ENCODE assay signal across 17 cellular contexts in genomic region chr6:3617681-3618299, GRCh38.
DNase-seq lines count a peak whose midpoint lies in the region; ATAC-seq and TF ChIP-seq lines count a peak whose summit lies in the region.
"Had no signal": no experiment of that assay in that cellular context is flagged by ENCODE, and none has a peak within 500 bp of the region (broad histone marks: within the 10 kb centered on the region; RNA-seq: fewer than 3 reads in every experiment).

No MANE protein-coding gene starts in this region.

- no peaks in the 10 kb centered on the region for H3K9me3 ChIP-seq in cardiac muscle cell (ENCODE audit: low read depth)
- no peaks in the 10 kb centered on the region for H3K9me3 ChIP-seq in right cardiac atrium (ENCODE audit: control insufficient read depth, low read length)
- H3K9me3 ChIP-seq in endodermal cell (ENCODE audit: control insufficient read depth, low read length) = no peaks in the 10 kb centered on the region
- no peaks in the 10 kb centered on the region for H3K9me3 ChIP-seq in tibial nerve
- H3K9me3 ChIP-seq: BLaER1 had no signal

- H3K36me3 Mint-ChIP-seq in endodermal cell (ENCODE audit: low read depth) = no peaks in the 10 kb centered on the region
- no peaks in the 10 kb centered on the region for H3K36me3 Mint-ChIP-seq in osteocyte (ENCODE audit: unreplicated experiment)
- H3K36me3 Mint-ChIP-seq: CD8-positive, alpha-beta T cell had no signal

- no peak for TF ChIP-seq POLR2A in tibial nerve (IDR thresholded peaks at IDR 0.05)

- WGBS in right cardiac atrium = 83% methylated on average over 29 of the region's 29 CpGs
- WGBS in endodermal cell (ENCODE audit: insufficient coverage in 1 of 2, insufficient read length in 1 of 2), 2 experiments = 92 to 98% methylated on average over 20 to 29 of the region's 29 CpGs
- 78 to 85% methylated on average over 29 of the region's 29 CpGs for WGBS in tibial nerve, 2 donors

- H3K9me3 Mint-ChIP-seq in endodermal cell = no peaks in the 10 kb centered on the region
- no peaks in the 10 kb centered on the region for H3K9me3 Mint-ChIP-seq in osteocyte (ENCODE audit: unreplicated experiment)
- H3K9me3 Mint-ChIP-seq: CD8-positive, alpha-beta T cell had no signal

- peak overlapping the region; percentile 23 for H3K27ac ChIP-seq in cardiac muscle cell
- no peak overlapping the region for H3K27ac ChIP-seq in right cardiac atrium (ENCODE audit: low read length)
- H3K27ac ChIP-seq in endodermal cell (ENCODE audit: low read depth, low read length) = no peak overlapping the region
- no peak overlapping the region for H3K27ac ChIP-seq in tibial nerve
- H3K27ac ChIP-seq: BLaER1, KMS-11 had no signal

- peaks cover 9% of the 10 kb centered on the region for H3K4me1 ChIP-seq in cardiac muscle cell (ENCODE audit: low read depth)
- H3K4me1 ChIP-seq in right cardiac atrium (ENCODE audit: control insufficient read depth, insufficient read depth, low read length) = no peaks in the 10 kb centered on the region
- no peaks in the 10 kb centered on the region for H3K4me1 ChIP-seq in endodermal cell (ENCODE audit: control insufficient read depth, insufficient read depth, low read length)
- H3K4me1 ChIP-seq in tibial nerve = no peaks in the 10 kb centered on the region

- TF ChIP-seq CTCF in cardiac muscle cell (IDR thresholded peaks at IDR 0.05; ENCODE audit: low read depth, low read length) (no peak), endodermal cell (conservative IDR thresholded peaks at IDR 0.05) (no peak), osteocyte (IDR thresholded peaks at IDR 0.05) (no peak), tibial nerve (IDR thresholded peaks at IDR 0.05) (no peak)

- no peak overlapping the region for H3K27ac Mint-ChIP-seq in endodermal cell
- H3K27ac Mint-ChIP-seq in osteocyte (ENCODE audit: unreplicated experiment) = no peak overlapping the region
- H3K27ac Mint-ChIP-seq: CD8-positive, alpha-beta T cell had no signal

- TF ChIP-seq EP300 in tibial nerve (IDR thresholded peaks at IDR 0.05) = no peak

- peaks cover 7% of the 10 kb centered on the region for H3K27me3 Mint-ChIP-seq in endodermal cell (ENCODE audit: insufficient read depth)
- no peaks in the 10 kb centered on the region for H3K27me3 Mint-ChIP-seq in osteocyte (ENCODE audit: unreplicated experiment)

- ATAC-seq in right cardiac atrium = no peak
- ATAC-seq: CD8-positive, alpha-beta T cell; Panc1 had no signal

- peak in 1 of 2 donors; percentile 42 for DNase-seq in cardiac muscle cell (ENCODE audit: low read depth in 1 of 2, low spot score in 1 of 2)
- DNase-seq in right cardiac atrium = no peak
- DNase-seq in endodermal cell = peak; percentile 47
- peak; percentile 80 for DNase-seq in osteocyte (ENCODE audit: extremely low spot score, unreplicated experiment)
- DNase-seq in tibial nerve (ENCODE audit: low spot score in 2 of 2) = no peak
- no peak for DNase-seq in central memory CD4-positive, alpha-beta T cell
- DNase-seq in SIG-M5 (lab: John Stamatoyannopoulos, UW) = no peak
- DNase-seq: DMS79, NCI-H1048, NCI-H1436 treated with DMSO at 0.1 percent for 48 hours, NCI-H2081, NCI-H510A treated with DMSO at 0.1 percent for 48 hours, SHP77 had no signal

- H3K4me3 ChIP-seq in cardiac muscle cell (no peak overlapping the region), right cardiac atrium (ENCODE audit: low read length) (no peak overlapping the region), endodermal cell (ENCODE audit: low read length) (no peak overlapping the region), tibial nerve (no peak overlapping the region)
- H3K4me3 ChIP-seq: BLaER1 had no signal

- no peak overlapping the region for H3K9ac ChIP-seq in endodermal cell (ENCODE audit: extremely low read depth, low read length, poor library complexity, severe bottlenecking)
- H3K9ac ChIP-seq: BLaER1, KMS-11 had no signal

- H3K4me3 Mint-ChIP-seq in endodermal cell (no peak overlapping the region), osteocyte (ENCODE audit: unreplicated experiment) (no peak overlapping the region)
- H3K4me3 Mint-ChIP-seq: CD8-positive, alpha-beta T cell had no signal

- no peaks in the 10 kb centered on the region for H3K27me3 ChIP-seq in cardiac muscle cell
- H3K27me3 ChIP-seq in right cardiac atrium (ENCODE audit: control insufficient read depth, insufficient read depth) = no peaks in the 10 kb centered on the region
- H3K27me3 ChIP-seq in endodermal cell (ENCODE audit: control insufficient read depth, insufficient read depth, low read length, poor library complexity, severe bottlenecking) = no peaks in the 10 kb centered on the region
- H3K27me3 ChIP-seq in tibial nerve = peaks cover 0 to 4% of the 10 kb centered on the region in 2 donors
- H3K27me3 ChIP-seq: BLaER1 had no signal

- H3K36me3 ChIP-seq in cardiac muscle cell (no peaks in the 10 kb centered on the region), endodermal cell (ENCODE audit: control insufficient read depth, insufficient read depth, low read length) (no peaks in the 10 kb centered on the region), tibial nerve (no peaks in the 10 kb centered on the region)
- H3K36me3 ChIP-seq: BLaER1 had no signal

- H3K4me1 Mint-ChIP-seq in endodermal cell (no peaks in the 10 kb centered on the region), osteocyte (ENCODE audit: unreplicated experiment) (peaks cover 6% of the 10 kb centered on the region)

- intact Hi-C loops in right cardiac atrium (cut with DNase I) = no loop called here

Comparison
In these comparisons a context has a peak if more than half of its experiments do, and no peak if none do; other contexts are left out.
1. DNase-seq: peak in endodermal cell (single experiment) and osteocyte (single experiment); none in right cardiac atrium (0 of 3), tibial nerve (0 of 2), central memory CD4-positive, alpha-beta T cell (single experiment) and SIG-M5 (single experiment).